In genomic region chr18:49968649-49969309, GRCh38 we compare ENCODE assay signal across 17 cellular contexts.
DNase-seq lines count a peak whose midpoint lies in the region; ATAC-seq and TF ChIP-seq lines count a peak whose summit lies in the region.
"Had no signal": no experiment of that assay in that cellular context is flagged by ENCODE, and none has a peak within 500 bp of the region (broad histone marks: within the 10 kb centered on the region; RNA-seq: fewer than 3 reads in every experiment).

No MANE protein-coding gene starts in this region.

- peak; percentile 8 for TF ChIP-seq CTCF in epithelial cell of proximal tubule (conservative IDR thresholded peaks at IDR 0.05; ENCODE audit: low read depth, low read length)
- TF ChIP-seq CTCF in vagina (IDR thresholded peaks at IDR 0.05) = no peak
- TF ChIP-seq CTCF in nephron progenitor cell (IDR thresholded peaks at IDR 0.05) = no peak
- TF ChIP-seq CTCF in GM10266 (IDR thresholded peaks at IDR 0.05; ENCODE audit: control insufficient read depth, insufficient read depth, low read depth, missing control alignments) = no peak

- TF ChIP-seq POLR2A in vagina (IDR thresholded peaks at IDR 0.05) = no peak

- H3K18ac ChIP-seq in mesenchymal stem cell (ENCODE audit: low read depth in 1 of 2, low read length in 2 of 2) = no peak overlapping the region

- peaks cover 24% of the 10 kb centered on the region for H3K4me1 Mint-ChIP-seq in nephron progenitor cell

- H3K4ac ChIP-seq in mesenchymal stem cell (ENCODE audit: low read depth in 1 of 2, low read length in 2 of 2) = no peak overlapping the region

- 83% methylated on average over 5 of the region's 5 CpGs for WGBS in mesenchymal stem cell

- no peak overlapping the region for H2BK15ac ChIP-seq in mesenchymal stem cell (ENCODE audit: low read depth, poor library complexity, severe bottlenecking)

- no peak overlapping the region for H3K4me3 Mint-ChIP-seq in nephron progenitor cell
- H3K4me3 Mint-ChIP-seq: CD8-positive, alpha-beta T cell had no signal

- peak overlapping the region; percentile 13 for H3K4me2 ChIP-seq in mesenchymal stem cell (ENCODE audit: low read length, poor library complexity, severe bottlenecking)

- no peak overlapping the region for H4K91ac ChIP-seq in mesenchymal stem cell (ENCODE audit: low read length)

- peaks cover 19% of the 10 kb centered on the region for H3K4me1 ChIP-seq in mesenchymal stem cell (ENCODE audit: control insufficient read depth, insufficient read depth, low read depth, low read length)
- peaks cover 24% of the 10 kb centered on the region for H3K4me1 ChIP-seq in vagina

- DNase-seq in epithelial cell of proximal tubule (ENCODE audit: low read depth) = no peak
- no peak for DNase-seq in mesenchymal stem cell
- DNase-seq in vagina (ENCODE audit: extremely low spot score in 2 of 2) = no peak
- DNase-seq in nephron progenitor cell = no peak
- no peak for DNase-seq in NK-92 treated with Interleukin-12 subunit alpha and Interleukin-12 subunit beta, amount 100 ng/mL, for 24 hours (lab: John Stamatoyannopoulos, UW)
- no peak for DNase-seq in GM10266 (ENCODE audit: extremely low spot score)
- DNase-seq: CD8-positive, alpha-beta T cell; GF-D8; GM23248; KG1; NCI-H1092; NCI-H2107; NCI-H226; NCI-H526 treated with DMSO at 0.1 percent for 48 hours; SHP77 had no signal

- H3K27me3 ChIP-seq in mesenchymal stem cell (ENCODE audit: control insufficient read depth in 1 of 2, insufficient read depth in 1 of 2, low read length in 2 of 2) (peaks cover 0 to 14% of the 10 kb centered on the region in 2 experiments), vagina (no peaks in the 10 kb centered on the region)

- H3K27ac ChIP-seq in mesenchymal stem cell (ENCODE audit: low read length, poor library complexity, severe bottlenecking) (peak overlapping the region; percentile 90), vagina (peak overlapping the region; percentile 29)
- H3K27ac ChIP-seq: GM23248 had no signal

- no peak overlapping the region for H2BK12ac ChIP-seq in mesenchymal stem cell (ENCODE audit: low read length in 2 of 2)

- intact Hi-C loops in vagina (cut with DNase I) = no loop called here

- H3K9me3 Mint-ChIP-seq in nephron progenitor cell = no peaks in the 10 kb centered on the region
- H3K9me3 Mint-ChIP-seq: CD8-positive, alpha-beta T cell had no signal

- H3K27ac Mint-ChIP-seq in nephron progenitor cell = no peak overlapping the region
- H3K27ac Mint-ChIP-seq: CD8-positive, alpha-beta T cell had no signal

- H2BK5ac ChIP-seq in mesenchymal stem cell (ENCODE audit: low read depth, low read length, poor library complexity, severe bottlenecking) = no peak overlapping the region

- H3K9ac ChIP-seq in mesenchymal stem cell (ENCODE audit: low read length) = no peak overlapping the region
- H3K9ac ChIP-seq: GM23248 had no signal

- H4K8ac ChIP-seq in mesenchymal stem cell (ENCODE audit: low read length) = no peak overlapping the region

- no peak overlapping the region for H2AFZ ChIP-seq in mesenchymal stem cell (ENCODE audit: low read depth, low read length)
- H2AFZ ChIP-seq: GM23248 had no signal

- H3K4me3 ChIP-seq in epithelial cell of proximal tubule (ENCODE audit: low read depth, low read length) (peak overlapping the region; percentile 6), mesenchymal stem cell (ENCODE audit: insufficient read depth in 1 of 2, low read depth in 1 of 2, low read length in 2 of 2) (no peak overlapping the region), vagina (no peak overlapping the region)
- H3K4me3 ChIP-seq: GM23248 had no signal

- peak overlapping the region; percentile 43 for H2AK5ac ChIP-seq in mesenchymal stem cell (ENCODE audit: low read length, severe bottlenecking)

- peak; percentile 29 for ATAC-seq in HG02678 (IDR thresholded peaks at IDR 0.05; ENCODE audit: unreplicated experiment)
- ATAC-seq: CD8-positive, alpha-beta T cell; Panc1 had no signal

- H3K36me3 ChIP-seq in mesenchymal stem cell (ENCODE audit: control insufficient read depth in 1 of 2, insufficient read depth in 2 of 2, low read depth in 1 of 2, low read length in 2 of 2) = no peaks in the 10 kb centered on the region
- H3K36me3 ChIP-seq in vagina = no peaks in the 10 kb centered on the region

- no peaks in the 10 kb centered on the region for H3K36me3 Mint-ChIP-seq in nephron progenitor cell (ENCODE audit: low read depth)
- H3K36me3 Mint-ChIP-seq: CD8-positive, alpha-beta T cell had no signal

- H3K14ac ChIP-seq in mesenchymal stem cell (ENCODE audit: low read length in 2 of 2) = no peak overlapping the region

- peaks cover 3% of the 10 kb centered on the region for H3K27me3 Mint-ChIP-seq in nephron progenitor cell (ENCODE audit: low read depth, poor library complexity)

- no peak overlapping the region for H3K23ac ChIP-seq in mesenchymal stem cell (ENCODE audit: low read length in 2 of 2)

- no peaks in the 10 kb centered on the region for H3K9me3 ChIP-seq in mesenchymal stem cell (ENCODE audit: control insufficient read depth, low read length)
- H3K9me3 ChIP-seq in vagina = no peaks in the 10 kb centered on the region

- H3K79me1 ChIP-seq in mesenchymal stem cell (replicated peaks; ENCODE audit: low read length, poor library complexity, severe bottlenecking) = no peaks in the 10 kb centered on the region

- no peak overlapping the region for H2BK120ac ChIP-seq in mesenchymal stem cell (ENCODE audit: low read depth, low read length)
